In genomic region chr1:10032590-10033358, GRCh38 we compare ENCODE assay signal across 8 cellular contexts. TPM values are rescaled to one million over a fixed set of nuclear protein-coding genes. Genes with fewer than 3 reads are reported as not detected.
A peak's percentile ranks its signal among the peaks of the same experiment; 100 is the strongest.
DNase-seq lines count a peak whose midpoint lies in the region; ATAC-seq and TF ChIP-seq lines count a peak whose summit lies in the region.

Gene UBE4B, plus strand, starts transcription at chr1:10032958. Its CDS starts 713 bp downstream, at chr1:10033671.

- no peaks in the 10 kb centered on the region for H3K9me3 Mint-ChIP-seq in activated naive CD4-positive, alpha-beta T cell treated with anti-CD3 and anti-CD28 coated beads, Interleukin-2, amount 50 U/mL, for 72 hours

- no peaks in the 10 kb centered on the region for H3K9me3 ChIP-seq in osteoblast (ENCODE audit: low read depth, low read length)
- H3K9me3 ChIP-seq in thoracic aorta = no peaks in the 10 kb centered on the region

- H3K4me3 ChIP-seq in GM12864 (ENCODE audit: low read depth, low read length) (peak within 1 kb of the TSS; percentile 91), osteoblast (ENCODE audit: insufficient read depth, low read length) (peak within 1 kb of the TSS; percentile 100), thoracic aorta (peak within 1 kb of the TSS; percentile 100)

- H3K36me3 ChIP-seq in osteoblast (ENCODE audit: insufficient read depth, low read length) (peaks cover 3% of the 10 kb centered on the region), thoracic aorta (no peaks in the 10 kb centered on the region)

- H3K27ac ChIP-seq in osteoblast (ENCODE audit: low read depth, low read length) (peak within 1 kb of the TSS; percentile 88), thoracic aorta (peak within 1 kb of the TSS; percentile 93 to 97)

- peak within 1 kb of the TSS; percentile 100 for H2AFZ ChIP-seq in osteoblast (ENCODE audit: low read length)

- ATAC-seq in HG02623 (IDR thresholded peaks at IDR 0.05; ENCODE audit: unreplicated experiment) (peak; percentile 96), thoracic aorta (ENCODE audit: insufficient number of reproducible peaks, low FRiP score, low read depth) (peak; percentile 97)
- ATAC-seq in activated naive CD4-positive, alpha-beta T cell treated with anti-CD3 and anti-CD28 coated beads, Interleukin-2, amount 50 U/mL, for 72 hours = peak; percentile 96 to 97

- peaks cover 43% of the 10 kb centered on the region for H3K79me2 ChIP-seq in osteoblast (ENCODE audit: insufficient read depth, low read length)

- DNase-seq in GM12864 (ENCODE audit: low read depth) (peak; percentile 83), NCI-H1092 treated with DMSO at 0.1 percent for 48 hours (lab: John Stamatoyannopoulos, UW) (peak; percentile 99), SKM-1 (lab: John Stamatoyannopoulos, UW; ENCODE audit: unreplicated experiment) (peak; percentile 93), glomerular visceral epithelial cell (ENCODE audit: extremely low spot score) (peak; percentile 99), osteoblast (ENCODE audit: insufficient read length, low spot score, missing footprints) (peak; percentile 99), thoracic aorta (ENCODE audit: low spot score) (peak; percentile 92)
- peak; percentile 99 to 100 for DNase-seq in activated naive CD4-positive, alpha-beta T cell treated with anti-CD3 and anti-CD28 coated beads, Interleukin-2, amount 50 U/mL, for 72 hours (ENCODE audit: low spot score in 2 of 2)

- peaks cover 3% of the 10 kb centered on the region for H4K20me1 ChIP-seq in osteoblast (ENCODE audit: insufficient read depth, low read length)

- peak within 1 kb of the TSS; percentile 97 to 98 for H3K27ac Mint-ChIP-seq in activated naive CD4-positive, alpha-beta T cell treated with anti-CD3 and anti-CD28 coated beads, Interleukin-2, amount 50 U/mL, for 72 hours

- H3K36me3 Mint-ChIP-seq in activated naive CD4-positive, alpha-beta T cell treated with anti-CD3 and anti-CD28 coated beads, Interleukin-2, amount 50 U/mL, for 72 hours = peaks cover 0 to 9% of the 10 kb centered on the region in 2 donors

- H3K4me1 ChIP-seq in osteoblast (ENCODE audit: insufficient read depth, low read length) (peaks cover 23% of the 10 kb centered on the region), thoracic aorta (ENCODE audit: control insufficient read depth in 1 of 2, low read depth in 2 of 2) (peaks cover 2 to 24% of the 10 kb centered on the region in 2 donors)

- peak; percentile 92 for TF ChIP-seq CTCF in GM12864 (IDR thresholded peaks at IDR 0.05; ENCODE audit: low read depth, low read length, missing control alignments)
- TF ChIP-seq CTCF in osteoblast (IDR thresholded peaks at IDR 0.05; ENCODE audit: extremely low read depth, low read depth, low read length) = peak; percentile 61
- peak; percentile 65 for TF ChIP-seq CTCF in thoracic aorta (IDR thresholded peaks at IDR 0.05)

- peak within 1 kb of the TSS; percentile 95 for H3K4me2 ChIP-seq in osteoblast (ENCODE audit: insufficient read depth, low read length)

- H3K27me3 ChIP-seq in osteoblast (ENCODE audit: insufficient read depth, low read length) (no peaks in the 10 kb centered on the region), thoracic aorta (replicated peaks; ENCODE audit: insufficient read depth) (no peaks in the 10 kb centered on the region)

RNA-seq across cellular contexts. Expression of gene UBE4B, which starts in this region (rescaled TPM):
- 10 to 100 TPM; 30.0 to 44.4 TPM for total RNA-seq in activated naive CD4-positive, alpha-beta T cell treated with anti-CD3 and anti-CD28 coated beads, Interleukin-2, amount 50 U/mL, for 72 hours
- 73.1 and 76.6 TPM in 2 replicates for total RNA-seq in osteoblast
- 10 to 100 TPM; 55.0 to 89.2 TPM for total RNA-seq in thoracic aorta

Comparison
In these comparisons a context has a peak if more than half of its experiments do, and no peak if none do; other contexts are left out.
1. Peak in every context shown above with its lines: DNase-seq, ATAC-seq, H3K4me3 ChIP-seq and H3K27ac ChIP-seq.